Comparison of ENCODE assay signal across 2 cellular contexts in the genomic region with DNA sequence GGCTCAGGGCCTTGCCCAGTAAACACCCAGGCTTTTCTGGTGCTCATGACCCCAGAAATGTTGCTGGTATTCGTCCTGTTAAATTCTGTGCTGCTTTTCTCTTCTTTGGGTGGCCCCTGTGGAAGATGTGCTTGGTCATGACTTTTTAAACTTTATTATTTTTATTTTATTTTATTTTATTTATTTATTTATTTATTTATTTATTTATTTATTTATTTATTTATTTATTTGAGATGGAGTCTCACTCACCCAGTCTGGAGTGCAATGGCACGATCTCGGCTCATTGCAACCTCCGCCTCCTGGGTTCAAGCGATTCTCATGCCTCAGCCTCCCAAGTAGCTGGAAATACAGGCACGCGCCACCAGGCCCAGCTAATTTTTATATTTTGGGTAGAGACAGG. TPM values are rescaled to one million over a fixed set of nuclear protein-coding genes. Genes with fewer than 3 reads are reported as not detected.
"Had no signal": no experiment of that assay in that cellular context is flagged by ENCODE, and none has a peak within 500 bp of the region (broad histone marks: within the 10 kb centered on the region; RNA-seq: fewer than 3 reads in every experiment).

No MANE protein-coding gene starts in this region.

RNA-seq across cellular contexts. Expression of a gene that starts 10.9 kb away (rescaled TPM):
- total RNA-seq: progenitor cell of endocrine pancreas had no signal
- polyA plus RNA-seq: keratinocyte had no signal
